In the genomic region with DNA sequence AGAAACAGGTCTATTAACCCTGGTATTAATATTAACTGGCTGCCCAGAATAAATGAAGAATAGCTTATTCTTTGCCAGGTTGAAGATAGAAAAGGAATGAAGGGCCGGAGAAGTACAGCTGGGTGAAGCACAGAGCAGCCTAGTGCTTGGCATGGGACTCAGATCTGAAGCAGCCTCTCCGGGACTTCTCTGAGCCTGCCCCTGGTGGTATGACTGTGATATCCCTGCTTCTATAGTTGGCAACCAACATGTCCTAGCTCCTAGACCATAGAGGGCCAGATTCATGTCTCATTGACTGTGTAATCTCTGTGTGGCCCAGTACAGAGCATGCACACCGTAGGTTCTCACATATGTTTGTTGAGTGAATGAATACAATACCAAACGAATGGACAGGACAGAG, we compare ENCODE assay signal across 1 cellular context.
TF ChIP-seq lines count a peak whose summit lies in the region.

No MANE protein-coding gene starts in this region.

TF ChIP-seq in HepG2, 621 proteins besides CTCF, POLR2A, EP300 and RAD21 (continued from another document):
- TF ChIP-seq, protein P1, sequence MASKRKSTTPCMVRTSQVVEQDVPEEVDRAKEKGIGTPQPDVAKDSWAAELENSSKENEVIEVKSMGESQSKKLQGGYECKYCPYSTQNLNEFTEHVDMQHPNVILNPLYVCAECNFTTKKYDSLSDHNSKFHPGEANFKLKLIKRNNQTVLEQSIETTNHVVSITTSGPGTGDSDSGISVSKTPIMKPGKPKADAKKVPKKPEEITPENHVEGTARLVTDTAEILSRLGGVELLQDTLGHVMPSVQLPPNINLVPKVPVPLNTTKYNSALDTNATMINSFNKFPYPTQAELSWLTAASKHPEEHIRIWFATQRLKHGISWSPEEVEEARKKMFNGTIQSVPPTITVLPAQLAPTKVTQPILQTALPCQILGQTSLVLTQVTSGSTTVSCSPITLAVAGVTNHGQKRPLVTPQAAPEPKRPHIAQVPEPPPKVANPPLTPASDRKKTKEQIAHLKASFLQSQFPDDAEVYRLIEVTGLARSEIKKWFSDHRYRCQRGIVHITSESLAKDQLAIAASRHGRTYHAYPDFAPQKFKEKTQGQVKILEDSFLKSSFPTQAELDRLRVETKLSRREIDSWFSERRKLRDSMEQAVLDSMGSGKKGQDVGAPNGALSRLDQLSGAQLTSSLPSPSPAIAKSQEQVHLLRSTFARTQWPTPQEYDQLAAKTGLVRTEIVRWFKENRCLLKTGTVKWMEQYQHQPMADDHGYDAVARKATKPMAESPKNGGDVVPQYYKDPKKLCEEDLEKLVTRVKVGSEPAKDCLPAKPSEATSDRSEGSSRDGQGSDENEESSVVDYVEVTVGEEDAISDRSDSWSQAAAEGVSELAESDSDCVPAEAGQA (IDR thresholded peaks at IDR 0.05; ENCODE audit: low read depth) = no peak
- TF ChIP-seq, protein P1 (CRISPR knock-in tag; IDR thresholded peaks at IDR 0.05; ENCODE audit: borderline replicate concordance) = no peak
- TF ChIP-seq, protein P2, sequence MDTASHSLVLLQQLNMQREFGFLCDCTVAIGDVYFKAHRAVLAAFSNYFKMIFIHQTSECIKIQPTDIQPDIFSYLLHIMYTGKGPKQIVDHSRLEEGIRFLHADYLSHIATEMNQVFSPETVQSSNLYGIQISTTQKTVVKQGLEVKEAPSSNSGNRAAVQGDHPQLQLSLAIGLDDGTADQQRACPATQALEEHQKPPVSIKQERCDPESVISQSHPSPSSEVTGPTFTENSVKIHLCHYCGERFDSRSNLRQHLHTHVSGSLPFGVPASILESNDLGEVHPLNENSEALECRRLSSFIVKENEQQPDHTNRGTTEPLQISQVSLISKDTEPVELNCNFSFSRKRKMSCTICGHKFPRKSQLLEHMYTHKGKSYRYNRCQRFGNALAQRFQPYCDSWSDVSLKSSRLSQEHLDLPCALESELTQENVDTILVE (CRISPR knock-in tag; IDR thresholded peaks at IDR 0.05) = no peak
- TF ChIP-seq TBX2 (CRISPR knock-in tag; IDR thresholded peaks at IDR 0.05; ENCODE audit: borderline replicate concordance) (no peak), HMG20A (CRISPR knock-in tag; IDR thresholded peaks at IDR 0.05; ENCODE audit: borderline replicate concordance) (no peak), ZNF749 (CRISPR knock-in tag; IDR thresholded peaks at IDR 0.05; ENCODE audit: borderline replicate concordance) (no peak), ZBTB7A (CRISPR knock-in tag; IDR thresholded peaks at IDR 0.05) (no peak), ZNF746 (CRISPR knock-in tag; IDR thresholded peaks at IDR 0.05) (no peak), GATAD1 (CRISPR knock-in tag; IDR thresholded peaks at IDR 0.05) (no peak), FIP1L1 (IDR thresholded peaks at IDR 0.05; ENCODE audit: borderline replicate concordance, insufficient read depth, low read depth, low read length) (no peak), NFKBIZ (CRISPR knock-in tag; IDR thresholded peaks at IDR 0.05) (no peak), ZSCAN20 (CRISPR knock-in tag; IDR thresholded peaks at IDR 0.05; ENCODE audit: borderline replicate concordance) (no peak)
- TF ChIP-seq, protein P3, sequence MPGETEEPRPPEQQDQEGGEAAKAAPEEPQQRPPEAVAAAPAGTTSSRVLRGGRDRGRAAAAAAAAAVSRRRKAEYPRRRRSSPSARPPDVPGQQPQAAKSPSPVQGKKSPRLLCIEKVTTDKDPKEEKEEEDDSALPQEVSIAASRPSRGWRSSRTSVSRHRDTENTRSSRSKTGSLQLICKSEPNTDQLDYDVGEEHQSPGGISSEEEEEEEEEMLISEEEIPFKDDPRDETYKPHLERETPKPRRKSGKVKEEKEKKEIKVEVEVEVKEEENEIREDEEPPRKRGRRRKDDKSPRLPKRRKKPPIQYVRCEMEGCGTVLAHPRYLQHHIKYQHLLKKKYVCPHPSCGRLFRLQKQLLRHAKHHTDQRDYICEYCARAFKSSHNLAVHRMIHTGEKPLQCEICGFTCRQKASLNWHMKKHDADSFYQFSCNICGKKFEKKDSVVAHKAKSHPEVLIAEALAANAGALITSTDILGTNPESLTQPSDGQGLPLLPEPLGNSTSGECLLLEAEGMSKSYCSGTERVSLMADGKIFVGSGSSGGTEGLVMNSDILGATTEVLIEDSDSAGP (CRISPR knock-in tag; IDR thresholded peaks at IDR 0.05; ENCODE audit: borderline replicate concordance) = no peak
- TF ChIP-seq, protein P4, sequence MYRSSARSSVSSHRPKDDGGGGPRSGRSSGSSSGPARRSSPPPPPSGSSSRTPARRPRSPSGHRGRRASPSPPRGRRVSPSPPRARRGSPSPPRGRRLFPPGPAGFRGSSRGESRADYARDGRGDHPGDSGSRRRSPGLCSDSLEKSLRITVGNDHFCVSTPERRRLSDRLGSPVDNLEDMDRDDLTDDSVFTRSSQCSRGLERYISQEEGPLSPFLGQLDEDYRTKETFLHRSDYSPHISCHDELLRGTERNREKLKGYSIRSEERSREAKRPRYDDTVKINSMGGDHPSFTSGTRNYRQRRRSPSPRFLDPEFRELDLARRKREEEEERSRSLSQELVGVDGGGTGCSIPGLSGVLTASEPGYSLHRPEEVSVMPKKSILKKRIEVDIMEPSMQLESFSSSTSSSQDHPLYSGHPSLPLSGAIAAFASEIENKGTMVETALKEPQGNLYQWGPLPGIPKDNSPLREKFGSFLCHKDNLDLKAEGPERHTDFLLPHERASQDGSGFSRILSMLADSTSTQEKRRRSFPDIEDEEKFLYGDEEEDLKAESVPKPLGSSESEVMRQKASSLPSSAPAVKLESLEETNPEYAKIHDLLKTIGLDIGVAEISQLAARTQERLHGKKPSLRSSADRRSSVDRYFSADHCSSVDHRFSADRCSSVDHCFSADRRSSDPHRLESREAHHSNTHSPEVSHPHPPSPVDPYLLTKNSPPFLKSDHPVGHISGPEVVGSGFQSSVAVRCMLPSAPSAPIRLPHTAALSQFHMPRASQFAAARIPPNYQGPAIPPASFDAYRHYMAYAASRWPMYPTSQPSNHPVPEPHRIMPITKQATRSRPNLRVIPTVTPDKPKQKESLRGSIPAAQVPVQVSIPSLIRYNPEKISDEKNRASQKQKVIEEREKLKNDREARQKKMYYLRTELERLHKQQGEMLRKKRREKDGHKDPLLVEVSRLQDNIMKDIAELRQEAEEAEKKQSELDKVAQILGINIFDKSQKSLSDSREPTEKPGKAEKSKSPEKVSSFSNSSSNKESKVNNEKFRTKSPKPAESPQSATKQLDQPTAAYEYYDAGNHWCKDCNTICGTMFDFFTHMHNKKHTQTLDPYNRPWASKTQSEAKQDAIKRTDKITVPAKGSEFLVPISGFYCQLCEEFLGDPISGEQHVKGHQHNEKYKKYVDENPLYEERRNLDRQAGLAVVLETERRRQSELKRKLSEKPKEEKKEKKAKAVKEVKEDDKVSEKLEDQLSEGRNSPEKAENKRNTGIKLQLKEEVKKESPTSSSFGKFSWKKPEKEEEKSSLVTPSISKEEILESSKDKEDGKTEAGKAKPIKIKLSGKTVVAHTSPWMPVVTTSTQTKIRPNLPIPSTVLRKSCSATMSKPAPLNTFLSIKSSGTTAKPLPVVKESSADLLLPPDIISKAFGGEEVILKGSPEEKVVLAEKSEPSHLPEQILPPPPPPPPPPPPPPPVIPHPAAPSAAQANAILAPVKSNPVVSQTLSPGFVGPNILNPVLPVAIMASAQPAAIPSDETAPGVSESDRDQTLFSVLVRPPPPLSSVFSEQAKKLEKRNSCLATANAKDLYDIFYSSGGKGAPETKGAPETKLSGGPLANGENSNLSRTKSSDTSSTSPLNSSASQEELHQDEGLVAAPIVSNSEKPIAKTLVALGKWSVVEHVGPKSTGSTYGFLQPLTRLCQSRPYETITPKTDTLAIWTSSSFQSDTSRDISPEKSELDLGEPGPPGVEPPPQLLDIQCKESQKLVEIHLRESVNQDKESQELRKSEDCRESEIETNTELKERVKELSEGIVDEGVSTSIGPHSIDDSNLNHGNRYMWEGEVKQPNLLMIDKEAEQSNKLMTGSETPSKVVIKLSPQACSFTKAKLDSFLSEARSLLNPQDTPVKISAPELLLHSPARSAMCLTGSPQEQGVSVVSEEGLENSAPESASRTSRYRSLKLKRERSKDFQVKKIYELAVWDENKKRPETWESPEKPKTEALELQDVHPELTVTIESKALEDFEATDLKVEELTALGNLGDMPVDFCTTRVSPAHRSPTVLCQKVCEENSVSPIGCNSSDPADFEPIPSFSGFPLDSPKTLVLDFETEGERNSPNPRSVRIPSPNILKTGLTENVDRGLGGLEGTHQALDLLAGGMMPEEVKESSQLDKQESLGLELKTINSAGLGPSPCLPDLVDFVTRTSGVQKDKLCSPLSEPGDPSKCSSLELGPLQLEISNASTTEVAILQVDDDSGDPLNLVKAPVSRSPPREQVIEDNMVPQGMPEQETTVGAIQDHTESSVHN (CRISPR knock-in tag; IDR thresholded peaks at IDR 0.05) = no peak
